Comparison of ENCODE assay signal across 9 cellular contexts in genomic region chr12:62251609-62251958, GRCh38. TPM values are rescaled to one million over a fixed set of nuclear protein-coding genes. Genes with fewer than 3 reads are reported as not detected.
DNase-seq lines count a peak whose midpoint lies in the region; ATAC-seq, FAIRE-seq and TF ChIP-seq lines count a peak whose summit lies in the region.
"Had no signal": no experiment of that assay in that cellular context is flagged by ENCODE, and none has a peak within 500 bp of the region (broad histone marks: within the 10 kb centered on the region; RNA-seq: fewer than 3 reads in every experiment).

No MANE protein-coding gene starts in this region.

- H3K4me3 ChIP-seq in KMS-11 (IDR thresholded peaks at IDR 0.05; ENCODE audit: insufficient read depth, low read depth, low read length), result no peak overlapping the region

- no peak for DNase-seq in activated T-cell treated with anti-CD3 and anti-CD28 coated beads, Interleukin-2, amount 50 U/mL, for 24 hours
- DNase-seq in activated T-cell treated with anti-CD3 and anti-CD28 coated beads for 4 hours (no peak), NCI-H2171 treated with DMSO at 0.1 percent for 48 hours (lab: John Stamatoyannopoulos, UW) (no peak), HFFc6 (no peak), GM19239 (ENCODE audit: insufficient read length, low spot score) (no peak)
- no peak for DNase-seq in stimulated activated naive CD8-positive, alpha-beta T cell treated with anti-CD3 and anti-CD28 coated beads, Interleukin-15, amount 100 ng/mL, for 72 hours

- peak overlapping the region; percentile 4; the same call in 1 of the 2 replicates for H2AFZ ChIP-seq in KMS-11 (ENCODE audit: low read depth)

- H3K27me3 ChIP-seq in KMS-11 (ENCODE audit: insufficient read depth, low read depth), result no peaks in the 10 kb centered on the region

- H3K36me3 ChIP-seq in KMS-11 (ENCODE audit: insufficient read depth), result no peaks in the 10 kb centered on the region

- H3K4me1 ChIP-seq in KMS-11 (ENCODE audit: low read depth, poor library complexity, severe bottlenecking), result peaks cover 26% of the 10 kb centered on the region

- peaks cover 4% of the 10 kb centered on the region for H3K36me3 Mint-ChIP-seq in activated T-cell treated with anti-CD3 and anti-CD28 coated beads, Interleukin-2, amount 50 U/mL, for 24 hours (ENCODE audit: low read depth)
- H3K36me3 Mint-ChIP-seq in HFFc6 (ENCODE audit: low read depth), result peaks cover 5% of the 10 kb centered on the region; the same call in 1 of the 2 replicates

- H3K9me3 Mint-ChIP-seq in activated T-cell treated with anti-CD3 and anti-CD28 coated beads, Interleukin-2, amount 50 U/mL, for 24 hours, result no peaks in the 10 kb centered on the region
- no peaks in the 10 kb centered on the region for H3K9me3 Mint-ChIP-seq in stimulated activated naive CD8-positive, alpha-beta T cell treated with anti-CD3 and anti-CD28 coated beads, Interleukin-15, amount 100 ng/mL, for 72 hours
- no peaks in the 10 kb centered on the region for H3K9me3 Mint-ChIP-seq in HFFc6

- no peak overlapping the region for H3K4me3 Mint-ChIP-seq in activated T-cell treated with anti-CD3 and anti-CD28 coated beads, Interleukin-2, amount 50 U/mL, for 24 hours
- H3K4me3 Mint-ChIP-seq in stimulated activated naive CD8-positive, alpha-beta T cell treated with anti-CD3 and anti-CD28 coated beads, Interleukin-15, amount 100 ng/mL, for 72 hours, result peak overlapping the region; percentile 63 to 68
- H3K4me3 Mint-ChIP-seq in HFFc6, result no peak overlapping the region

- H3K9ac ChIP-seq in KMS-11, result no peak overlapping the region

- H3K27ac Mint-ChIP-seq in activated T-cell treated with anti-CD3 and anti-CD28 coated beads, Interleukin-2, amount 50 U/mL, for 24 hours, result peak overlapping the region; percentile 63
- H3K27ac Mint-ChIP-seq in stimulated activated naive CD8-positive, alpha-beta T cell treated with anti-CD3 and anti-CD28 coated beads, Interleukin-15, amount 100 ng/mL, for 72 hours, result peak overlapping the region; percentile 78 to 92
- no peak overlapping the region for H3K27ac Mint-ChIP-seq in HFFc6

- peak; percentile 35 for ATAC-seq in HG02588 (IDR thresholded peaks at IDR 0.05; ENCODE audit: unreplicated experiment)
- ATAC-seq in stimulated activated naive CD8-positive, alpha-beta T cell treated with anti-CD3 and anti-CD28 coated beads, Interleukin-15, amount 100 ng/mL, for 72 hours, result peak; percentile 26
- ATAC-seq: Panc1 had no signal

- no peaks in the 10 kb centered on the region for H3K27me3 Mint-ChIP-seq in activated T-cell treated with anti-CD3 and anti-CD28 coated beads, Interleukin-2, amount 50 U/mL, for 24 hours
- H3K27me3 Mint-ChIP-seq in stimulated activated naive CD8-positive, alpha-beta T cell treated with anti-CD3 and anti-CD28 coated beads, Interleukin-15, amount 100 ng/mL, for 72 hours, result no peaks in the 10 kb centered on the region
- no peaks in the 10 kb centered on the region; the same call in 1 of the 2 replicates for H3K27me3 Mint-ChIP-seq in HFFc6 (ENCODE audit: insufficient read depth)

- peaks cover 29% of the 10 kb centered on the region for H3K4me1 Mint-ChIP-seq in activated T-cell treated with anti-CD3 and anti-CD28 coated beads, Interleukin-2, amount 50 U/mL, for 24 hours (ENCODE audit: low read depth)
- peaks cover 36% of the 10 kb centered on the region for H3K4me1 Mint-ChIP-seq in stimulated activated naive CD8-positive, alpha-beta T cell treated with anti-CD3 and anti-CD28 coated beads, Interleukin-15, amount 100 ng/mL, for 72 hours
- peaks cover 33% of the 10 kb centered on the region for H3K4me1 Mint-ChIP-seq in HFFc6 (ENCODE audit: low read depth)

- peak overlapping the region; percentile 23; the same call in 1 of the 2 replicates for H3K27ac ChIP-seq in KMS-11

- TF ChIP-seq CTCF in KMS-11 (conservative IDR thresholded peaks at IDR 0.05; ENCODE audit: low read depth, low read length) (no peak), HFFc6 (IDR thresholded peaks at IDR 0.05) (no peak)

- no peaks in the 10 kb centered on the region for H4K20me1 ChIP-seq in KMS-11 (ENCODE audit: insufficient read depth)

- peak overlapping the region; percentile 36; the same call in 1 of the 2 replicates for H3K4me2 ChIP-seq in KMS-11

- H3K79me2 ChIP-seq in KMS-11 (ENCODE audit: insufficient read depth, low read depth), result no peaks in the 10 kb centered on the region

- FAIRE-seq in GM19239 (lab: Jason Lieb, UNC), result no peak

RNA-seq across cellular contexts. Expression of gene USP15, which starts 8.6 kb away (rescaled TPM):
- total RNA-seq in HFFc6 (2021; fragmentation: NEBNext Ultra II Directional; extraction: Animal tissue kit (Norgen Biotek cat#: 25700)), result 10 to 100 TPM; 48.8 to 63.5 (median 54.9) TPM

Comparison
In these comparisons a context has a peak if more than half of its experiments do, and no peak if none do; other contexts are left out.
1. H3K4me3 Mint-ChIP-seq: peak in stimulated activated naive CD8-positive, alpha-beta T cell treated with anti-CD3 and anti-CD28 coated beads, Interleukin-15, amount 100 ng/mL, for 72 hours (2 of 2); none in activated T-cell treated with anti-CD3 and anti-CD28 coated beads, Interleukin-2, amount 50 U/mL, for 24 hours (single experiment) and HFFc6 (single experiment).